23 cellular contexts compared by ENCODE assay signal in the genomic region with DNA sequence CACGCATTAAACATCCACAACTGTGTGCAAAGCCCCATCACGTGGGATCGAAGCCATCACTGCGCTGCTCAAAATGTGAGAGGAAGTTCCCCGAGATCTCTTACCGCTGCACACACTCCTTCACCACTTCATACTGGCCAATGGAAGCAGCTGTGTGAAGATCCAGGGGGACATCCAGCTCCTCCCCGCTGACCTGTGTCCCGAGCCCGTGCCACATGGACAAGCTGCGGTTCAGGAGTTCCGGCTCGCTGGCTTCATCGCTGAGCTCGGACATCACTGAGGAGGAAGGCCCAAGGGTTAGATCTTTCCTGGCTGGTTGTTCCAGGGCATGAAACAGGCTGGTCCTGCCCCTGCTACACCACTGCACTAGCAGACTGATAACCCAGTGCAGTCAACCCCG. TPM values are rescaled to one million over a fixed set of nuclear protein-coding genes. Genes with fewer than 3 reads are reported as not detected.
"Had no signal": no experiment of that assay in that cellular context is flagged by ENCODE, and none has a peak within 500 bp of the region (broad histone marks: within the 10 kb centered on the region; RNA-seq: fewer than 3 reads in every experiment).

No MANE protein-coding gene starts in this region.

- H3K4me2 ChIP-seq: SK-N-SH had no signal

- DNase-seq: Karpas-422, KG1, MG63, NCI-H1092, NCI-H1105 treated with DMSO at 0.1 percent for 48 hours, NCI-H1417 treated with DMSO at 0.1 percent for 48 hours, NCI-H146, NCI-H1694 treated with DMSO at 0.1 percent for 48 hours, NCI-H1930, NCI-H2081, NCI-H2107, NCI-H2227 treated with DMSO at 0.1 percent for 48 hours, NCI-H446 treated with DMSO at 0.1 percent for 48 hours, NCI-H510A treated with DMSO at 0.1 percent for 48 hours, NCI-H526, Right ventricle myocardium superior, RPMI8226, SIG-M5, SK-N-SH, SW 1271 had no signal

- H3K27me3 ChIP-seq: MG63 had no signal

- ATAC-seq: HepG2 had no signal

- H3K9me3 ChIP-seq: MG63, SK-N-SH had no signal

- H3K9ac ChIP-seq: SK-N-SH had no signal

- H3K4me3 ChIP-seq: MG63 had no signal

RNA-seq across cellular contexts. Expression of gene DNAAF8, which starts 4.5 kb away (rescaled TPM):
- total RNA-seq: HT1080 had no signal
- polyA plus RNA-seq: HepG2 had no signal

RNA-seq across cellular contexts. Expression of gene SEPTIN12, which starts 58.3 kb away (rescaled TPM):
- total RNA-seq: HT1080, Right ventricle myocardium superior, SK-MEL-5 had no signal
- polyA plus RNA-seq: HepG2 had no signal
